In the genomic region with DNA sequence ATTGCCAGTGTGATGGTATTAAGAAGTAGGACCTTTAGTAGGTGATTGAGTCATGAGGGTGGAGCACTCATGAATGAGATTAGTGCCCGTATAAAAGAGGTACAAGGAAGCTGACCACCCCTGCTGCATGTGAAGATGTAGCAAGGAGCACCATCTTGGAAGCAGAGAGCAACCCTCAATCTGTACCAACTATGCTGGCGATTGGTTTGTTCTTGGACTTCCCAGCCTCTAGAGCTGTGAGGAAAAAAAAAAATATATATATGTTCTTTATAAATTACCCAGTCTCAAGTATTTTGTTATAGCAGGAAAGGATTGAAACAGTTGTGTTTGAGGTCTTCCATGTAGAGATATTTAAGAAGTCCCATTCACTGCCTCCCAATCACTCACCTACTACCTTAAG, we compare ENCODE assay signal across 10 cellular contexts.
"Had no signal": no experiment of that assay in that cellular context is flagged by ENCODE, and none has a peak within 500 bp of the region (broad histone marks: within the 10 kb centered on the region; RNA-seq: fewer than 3 reads in every experiment).

No MANE protein-coding gene starts in this region.

- H3K4me2 ChIP-seq: GM23338 had no signal

- H3K9me3 ChIP-seq: HAP-1 had no signal

- H3K9ac ChIP-seq: GM23248 had no signal

- FAIRE-seq: H1 had no signal

- ATAC-seq: GM23338, HCT116 had no signal

- H3K4me1 ChIP-seq: HAP-1 had no signal

- H3K4me3 ChIP-seq: GM23248, GM23338, HAP-1 had no signal

- H3K36me3 ChIP-seq: HAP-1 had no signal

- H2AFZ ChIP-seq: GM23248, GM23338 had no signal

- DNase-seq: GM23248, GOT3, H7, H9, HCEC 1CT, HFFc6 had no signal

- H3K27ac ChIP-seq: GM23248 had no signal
